Comparison of ENCODE assay signal across 18 cellular contexts in genomic region chr3:12232785-12233317, GRCh38.
"Had no signal": no experiment of that assay in that cellular context is flagged by ENCODE, and none has a peak within 500 bp of the region (broad histone marks: within the 10 kb centered on the region; RNA-seq: fewer than 3 reads in every experiment).

No MANE protein-coding gene starts in this region.

- H3K4me3 ChIP-seq: coronary artery, esophagus muscularis mucosa, lower lobe of right lung, SJCRH30, transverse colon had no signal

- H3K27me3 ChIP-seq: brain microvascular endothelial cell, esophagus muscularis mucosa, SJCRH30, transverse colon had no signal

- H3K36me3 Mint-ChIP-seq: activated naive CD8-positive, alpha-beta T cell; stimulated activated naive B cell treated with anti-CD40 and anti-IgM and Interleukin-4, amounts not matched to agents 10 μg/mL and 1 μg/mL and 100 μg/mL, for 72 hours had no signal

- DNase-seq: activated CD8-positive, alpha-beta memory T cell treated with anti-CD3 and anti-CD28 coated beads, Interleukin-2, amount 50 U/mL, for 4 hours; activated effector memory CD4-positive, alpha-beta T cell treated with anti-CD3 and anti-CD28 coated beads, Interleukin-2, amount 50 U/mL, for 16 hours; brain microvascular endothelial cell; left colon; lower lobe of right lung; nephron progenitor cell; occipital lobe; right cardiac atrium; SJCRH30; small intestine; stimulated activated naive B cell treated with anti-CD40 and anti-IgM and Interleukin-4, amounts not matched to agents 10 μg/mL and 1 μg/mL and 100 μg/mL, for 72 hours; T-helper 17 cell; transverse colon had no signal

- H3K27ac ChIP-seq: brain microvascular endothelial cell, coronary artery, esophagus muscularis mucosa, lower lobe of right lung, SJCRH30, transverse colon had no signal

- H3K36me3 ChIP-seq: brain microvascular endothelial cell, esophagus muscularis mucosa, lower lobe of right lung, SJCRH30, transverse colon had no signal

- H3K4me1 Mint-ChIP-seq: central memory CD8-positive, alpha-beta T cell; nephron progenitor cell had no signal

- H3K27ac Mint-ChIP-seq: activated naive CD8-positive, alpha-beta T cell; nephron progenitor cell; progenitor cell of endocrine pancreas; stimulated activated naive B cell treated with anti-CD40 and anti-IgM and Interleukin-4, amounts not matched to agents 10 μg/mL and 1 μg/mL and 100 μg/mL, for 72 hours; T-helper 17 cell had no signal

- H3K4me3 Mint-ChIP-seq: activated naive CD8-positive, alpha-beta T cell; central memory CD8-positive, alpha-beta T cell; nephron progenitor cell; T-helper 17 cell had no signal

- H3K9me3 Mint-ChIP-seq: central memory CD8-positive, alpha-beta T cell; nephron progenitor cell had no signal

- H3K9me3 ChIP-seq: esophagus muscularis mucosa, lower lobe of right lung, SJCRH30, transverse colon had no signal

- ATAC-seq: left colon, lower lobe of right lung, right cardiac atrium, T-helper 17 cell had no signal
